8 cellular contexts compared by ENCODE assay signal in genomic region chr6:37565267-37566208, GRCh38.
DNase-seq lines count a peak whose midpoint lies in the region; ATAC-seq and TF ChIP-seq lines count a peak whose summit lies in the region.

No MANE protein-coding gene starts in this region.

- H3K27ac ChIP-seq in GM23338 (ENCODE audit: low read depth) (no peak overlapping the region), endodermal cell (ENCODE audit: low read depth, low read length) (peak overlapping the region; percentile 99)

- no peaks in the 10 kb centered on the region for H3K9me2 ChIP-seq in GM23338 (ENCODE audit: insufficient read depth)

- no peaks in the 10 kb centered on the region for H3K36me3 ChIP-seq in GM23338 (ENCODE audit: insufficient read depth)
- H3K36me3 ChIP-seq in endodermal cell (ENCODE audit: control insufficient read depth, insufficient read depth, low read length), result no peaks in the 10 kb centered on the region
- H3K36me3 ChIP-seq in neuron (ENCODE audit: insufficient read depth, low read length), result no peaks in the 10 kb centered on the region

- H3K9me3 ChIP-seq in endodermal cell (ENCODE audit: control insufficient read depth, low read length) (no peaks in the 10 kb centered on the region), neuron (ENCODE audit: low read length) (no peaks in the 10 kb centered on the region)

- no peaks in the 10 kb centered on the region for H3F3A ChIP-seq in GM23338 (replicated peaks; ENCODE audit: low read depth)

- 0 out of 3 replicates have a peak, but pooled peaks cover 2% of the 10 kb centered on the region for H3K9me3 Mint-ChIP-seq in GM23338
- no peaks in the 10 kb centered on the region for H3K9me3 Mint-ChIP-seq in endodermal cell

- peaks cover 22% of the 10 kb centered on the region for H3K4me1 Mint-ChIP-seq in GM23338
- H3K4me1 Mint-ChIP-seq in endodermal cell, result peaks cover 24% of the 10 kb centered on the region

- 7 to 20% methylated on average over 3 to 21 of the region's 21 CpGs for WGBS in endodermal cell (ENCODE audit: insufficient coverage in 1 of 2, insufficient read length in 1 of 2), 2 experiments

- TF ChIP-seq CTCF in GM23338 (conservative IDR thresholded peaks at IDR 0.05; ENCODE audit: low read depth in 2 of 2), result peak in 1 of 2 experiments; percentile 71; a peak in 2 of 4 replicates
- TF ChIP-seq CTCF in endodermal cell (conservative IDR thresholded peaks at IDR 0.05), result peak; percentile 57

- H3K27ac Mint-ChIP-seq in GM23338 (no peak overlapping the region; the same call in 1 of the 2 replicates), endodermal cell (peak overlapping the region; percentile 94)

- no peaks in the 10 kb centered on the region for H3K36me3 Mint-ChIP-seq in GM23338 (ENCODE audit: low read depth)
- H3K36me3 Mint-ChIP-seq in endodermal cell (ENCODE audit: low read depth), result no peaks in the 10 kb centered on the region

- peak overlapping the region; percentile 53 for H3K9ac ChIP-seq in endodermal cell (ENCODE audit: extremely low read depth, low read length, poor library complexity, severe bottlenecking)

- H3K27me3 ChIP-seq in GM23338 (ENCODE audit: insufficient read depth), result no peaks in the 10 kb centered on the region
- no peaks in the 10 kb centered on the region for H3K27me3 ChIP-seq in endodermal cell (ENCODE audit: control insufficient read depth, insufficient read depth, low read length, poor library complexity, severe bottlenecking)
- H3K27me3 ChIP-seq in neuron (ENCODE audit: insufficient read depth, low read length), result no peaks in the 10 kb centered on the region

- H3K4me2 ChIP-seq in GM23338, result peak overlapping the region; percentile 95

- H3K27me3 Mint-ChIP-seq in GM23338 (ENCODE audit: insufficient read depth, low read depth, poor library complexity) (peaks cover 20% of the 10 kb centered on the region), endodermal cell (ENCODE audit: insufficient read depth) (peaks cover 20% of the 10 kb centered on the region)

- H3K4me3 ChIP-seq in GM23338 (peak overlapping the region; percentile 84), endodermal cell (ENCODE audit: low read length) (peak overlapping the region; percentile 81), neuron (ENCODE audit: low read length) (peak overlapping the region; percentile 45)

- peaks cover 6% of the 10 kb centered on the region; the same call in 1 of the 2 replicates for H3K4me1 ChIP-seq in GM23338 (ENCODE audit: insufficient read depth)
- peaks cover 11% of the 10 kb centered on the region for H3K4me1 ChIP-seq in endodermal cell (ENCODE audit: control insufficient read depth, insufficient read depth, low read length)
- H3K4me1 ChIP-seq in neuron (ENCODE audit: insufficient read depth, low read length), result peaks cover 41% of the 10 kb centered on the region

- no peaks in the 10 kb centered on the region for H4K20me1 ChIP-seq in GM23338 (replicated peaks; ENCODE audit: insufficient read depth)

- H3K4me3 Mint-ChIP-seq in GM23338 (peak overlapping the region; percentile 82), endodermal cell (peak overlapping the region; percentile 63)

- peak overlapping the region; percentile 99 for H2AFZ ChIP-seq in GM23338
- H2AFZ ChIP-seq in neuron (ENCODE audit: low read depth, low read length), result peak overlapping the region; percentile 20

- DNase-seq in GM23338 (ENCODE audit: low spot score) (peak; percentile 85), NCI-H748 (lab: John Stamatoyannopoulos, UW; ENCODE audit: unreplicated experiment) (peak; percentile 86), endodermal cell (peak; percentile 95), MV-4-11 (lab: John Stamatoyannopoulos, UW) (no peak)
- no peak for DNase-seq in activated CD4-positive, alpha-beta T cell treated with anti-CD3 and anti-CD28 coated beads, Interleukin-2, amount 50 U/mL, for 48 hours

- ATAC-seq in GM23338, result peak; percentile 85
- ATAC-seq in HG02981 (IDR thresholded peaks at IDR 0.05; ENCODE audit: unreplicated experiment), result no peak
- no peak for ATAC-seq in HG03342 (IDR thresholded peaks at IDR 0.05; ENCODE audit: unreplicated experiment)

- H3K79me2 ChIP-seq in GM23338 (replicated peaks; ENCODE audit: insufficient read depth), result no peaks in the 10 kb centered on the region

TF ChIP-seq in GM23338, 12 proteins besides CTCF, POLR2A, EP300 and RAD21:
- TF ChIP-seq POLR2AphosphoS5 (IDR thresholded peaks at IDR 0.05; ENCODE audit: low read depth), result peak; percentile 14; the same call in 1 of the 2 replicates
- TF ChIP-seq NANOG (IDR thresholded peaks at IDR 0.05; ENCODE audit: borderline replicate concordance), result no peak

Comparison
In these comparisons a context has a peak if more than half of its experiments do, and no peak if none do; other contexts are left out.
1. DNase-seq: peak in GM23338 (single experiment), NCI-H748 (single experiment) and endodermal cell (single experiment); none in activated CD4-positive, alpha-beta T cell treated with anti-CD3 and anti-CD28 coated beads, Interleukin-2, amount 50 U/mL, for 48 hours (0 of 2) and MV-4-11 (single experiment).
2. Peak in every context shown above with its lines, with median percentiles within 50 percentile points of each other: H3K4me3 ChIP-seq.